Comparison of ENCODE assay signal across 1 cellular context in the genomic region with DNA sequence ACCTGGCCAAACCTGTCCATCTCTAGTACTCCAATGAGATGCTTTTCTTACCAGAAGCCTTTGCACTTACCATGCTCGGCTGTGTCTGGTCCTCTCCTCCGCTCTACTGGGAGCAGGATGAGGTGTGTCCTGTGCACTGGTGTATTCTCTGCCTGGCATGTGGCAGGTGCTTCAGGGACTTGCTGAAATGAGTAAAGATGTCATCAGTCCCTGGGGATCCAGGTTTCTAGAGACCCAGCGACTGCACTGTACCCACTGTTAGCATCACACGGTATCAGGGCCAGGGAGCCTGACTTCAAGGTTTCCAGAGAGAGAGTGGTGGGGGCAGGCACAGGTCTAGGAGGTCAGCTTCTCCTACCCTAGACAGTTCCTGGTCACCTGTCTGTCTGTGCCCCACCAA.
TF ChIP-seq lines count a peak whose summit lies in the region.

No MANE protein-coding gene starts in this region.

TF ChIP-seq in H1, 55 proteins besides CTCF, POLR2A, EP300 and RAD21:
- TF ChIP-seq, protein P1, sequence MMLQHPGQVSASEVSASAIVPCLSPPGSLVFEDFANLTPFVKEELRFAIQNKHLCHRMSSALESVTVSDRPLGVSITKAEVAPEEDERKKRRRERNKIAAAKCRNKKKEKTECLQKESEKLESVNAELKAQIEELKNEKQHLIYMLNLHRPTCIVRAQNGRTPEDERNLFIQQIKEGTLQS (IDR thresholded peaks at IDR 0.05; ENCODE audit: insufficient read depth, low read depth, low read length), result no peak
- no peak for TF ChIP-seq SIX5 (IDR thresholded peaks at IDR 0.05; ENCODE audit: low read depth, low read length)
- TF ChIP-seq, protein P2, sequence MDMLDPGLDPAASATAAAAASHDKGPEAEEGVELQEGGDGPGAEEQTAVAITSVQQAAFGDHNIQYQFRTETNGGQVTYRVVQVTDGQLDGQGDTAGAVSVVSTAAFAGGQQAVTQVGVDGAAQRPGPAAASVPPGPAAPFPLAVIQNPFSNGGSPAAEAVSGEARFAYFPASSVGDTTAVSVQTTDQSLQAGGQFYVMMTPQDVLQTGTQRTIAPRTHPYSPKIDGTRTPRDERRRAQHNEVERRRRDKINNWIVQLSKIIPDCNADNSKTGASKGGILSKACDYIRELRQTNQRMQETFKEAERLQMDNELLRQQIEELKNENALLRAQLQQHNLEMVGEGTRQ (IDR thresholded peaks at IDR 0.05; ENCODE audit: low read length), result no peak
- no peak for TF ChIP-seq BRCA1 (IDR thresholded peaks at IDR 0.05; ENCODE audit: low read depth, low read length)
- no peak for TF ChIP-seq KDM5A (IDR thresholded peaks at IDR 0.05; ENCODE audit: low read length)
- no peak for TF ChIP-seq KDM4A (IDR thresholded peaks at IDR 0.05; ENCODE audit: low read depth, low read length, severe bottlenecking)
- no peak for TF ChIP-seq MAFK (IDR thresholded peaks at IDR 0.05; ENCODE audit: low read depth, low read length)
- no peak for TF ChIP-seq HDAC6 (IDR thresholded peaks at IDR 0.05; ENCODE audit: low read depth, low read length)
- TF ChIP-seq EGR1 (IDR thresholded peaks at IDR 0.05; ENCODE audit: borderline replicate concordance, low read depth, low read length), result no peak
- no peak for TF ChIP-seq CBX8 (IDR thresholded peaks at IDR 0.05; ENCODE audit: borderline replicate concordance, low read depth, low read length)
- no peak for TF ChIP-seq TAF7 (optimal IDR thresholded peaks at IDR 0.05; ENCODE audit: borderline replicate concordance, low read depth, low read length)
- no peak for TF ChIP-seq EZH2 (IDR thresholded peaks at IDR 0.05; ENCODE audit: low read depth, low read length, severe bottlenecking)
- no peak for TF ChIP-seq NRF1 (IDR thresholded peaks at IDR 0.05; ENCODE audit: low read depth, low read length)
TF ChIP-seq in H1: peak in this region for 0.
